ENCODE assay signal across 10 cellular contexts in genomic region chr6:155201461-155202226, GRCh38.
DNase-seq lines count a peak whose midpoint lies in the region; ATAC-seq and TF ChIP-seq lines count a peak whose summit lies in the region.
"Had no signal": no experiment of that assay in that cellular context is flagged by ENCODE, and none has a peak within 500 bp of the region (broad histone marks: within the 10 kb centered on the region; RNA-seq: fewer than 3 reads in every experiment).

No MANE protein-coding gene starts in this region.

- H3K27me3 ChIP-seq in GM06990 (replicated peaks; ENCODE audit: control insufficient read depth, insufficient read depth, low read length), result no peaks in the 10 kb centered on the region

- H3K4me3 ChIP-seq in GM06990 (replicated peaks; ENCODE audit: low read depth, low read length), result peak overlapping the region; percentile 33
- no peak overlapping the region for H3K4me3 ChIP-seq in astrocyte of the cerebellum (ENCODE audit: low read depth, low read length)

- DNase-seq in GM06990 (ENCODE audit: extremely low read depth, insufficient read length) (peak; percentile 52), astrocyte of the cerebellum (ENCODE audit: low read depth) (peak; percentile 70), nephron progenitor cell (no peak), GM13976 (ENCODE audit: low spot score) (no peak), Calu3 (no peak)
- no peak for DNase-seq in activated naive CD4-positive, alpha-beta T cell treated with anti-CD3 and anti-CD28 coated beads, Interleukin-2, amount 50 U/mL, for 16 hours
- no peak for DNase-seq in activated CD4-positive, alpha-beta T cell treated with anti-CD3 and anti-CD28 coated beads for 48 hours
- DNase-seq: NCI-H2107 had no signal

- TF ChIP-seq CTCF in GM06990 (IDR thresholded peaks at IDR 0.05; ENCODE audit: insufficient read depth, low read length, poor library complexity, severe bottlenecking), result no peak
- TF ChIP-seq CTCF in astrocyte of the cerebellum (IDR thresholded peaks at IDR 0.05; ENCODE audit: low read depth, low read length, missing control alignments), result no peak
- no peak for TF ChIP-seq CTCF in nephron progenitor cell (IDR thresholded peaks at IDR 0.05)
- no peak for TF ChIP-seq CTCF in GM13976 (IDR thresholded peaks at IDR 0.05; ENCODE audit: borderline replicate concordance, control extremely low read depth, extremely low read depth, insufficient read depth, missing control alignments)
- TF ChIP-seq CTCF in Calu3 (IDR thresholded peaks at IDR 0.05; ENCODE audit: unreplicated experiment), result no peak

- peaks cover 5% of the 10 kb centered on the region for H3K36me3 ChIP-seq in GM06990 (ENCODE audit: control insufficient read depth, insufficient read depth, low read length)

- peak; percentile 46 for ATAC-seq in HG03439 (IDR thresholded peaks at IDR 0.05; ENCODE audit: unreplicated experiment)

- H3K9me3 Mint-ChIP-seq in nephron progenitor cell (peaks cover 9% of the 10 kb centered on the region), Calu3 (ENCODE audit: low read depth, unreplicated experiment) (no peaks in the 10 kb centered on the region)
- H3K9me3 Mint-ChIP-seq: activated naive CD4-positive, alpha-beta T cell treated with anti-CD3 and anti-CD28 coated beads, Interleukin-2, amount 50 U/mL, for 24 hours had no signal

- H3K4me3 Mint-ChIP-seq in nephron progenitor cell, result peak overlapping the region; percentile 8
- no peak overlapping the region for H3K4me3 Mint-ChIP-seq in Calu3 (ENCODE audit: low read depth, unreplicated experiment)
- H3K4me3 Mint-ChIP-seq: activated naive CD4-positive, alpha-beta T cell treated with anti-CD3 and anti-CD28 coated beads, Interleukin-2, amount 50 U/mL, for 24 hours had no signal

- H3K27me3 Mint-ChIP-seq in nephron progenitor cell (ENCODE audit: low read depth, poor library complexity) (peaks cover 4% of the 10 kb centered on the region), Calu3 (ENCODE audit: unreplicated experiment) (no peaks in the 10 kb centered on the region)

- H3K27ac Mint-ChIP-seq in nephron progenitor cell (peak overlapping the region; percentile 81), Calu3 (ENCODE audit: unreplicated experiment) (no peak overlapping the region)

- BruUV-seq in Calu3 (replicated peaks; lab: Mats Ljungman, UMichigan), result no TSS peak

- peaks cover 10% of the 10 kb centered on the region for H3K36me3 Mint-ChIP-seq in nephron progenitor cell (ENCODE audit: low read depth)
- no peaks in the 10 kb centered on the region for H3K36me3 Mint-ChIP-seq in Calu3 (ENCODE audit: insufficient read depth, unreplicated experiment)

- CTCF ChIA-PET in Calu3 (lab: Charles Lee), result no interaction called here

- intact Hi-C loops in Calu3 (cut with micrococcal nuclease; ENCODE audit: unreplicated experiment), result no loop called here

- peaks cover 18% of the 10 kb centered on the region for H3K4me1 Mint-ChIP-seq in nephron progenitor cell
- H3K4me1 Mint-ChIP-seq in Calu3 (ENCODE audit: low read depth, unreplicated experiment), result peaks cover 11% of the 10 kb centered on the region
- H3K4me1 Mint-ChIP-seq: activated naive CD4-positive, alpha-beta T cell treated with anti-CD3 and anti-CD28 coated beads, Interleukin-2, amount 50 U/mL, for 24 hours had no signal

- in situ Hi-C loops in astrocyte of the cerebellum (cut with HindIII; ENCODE audit: low sequenced_read_pairs), result no loop called here
- in situ Hi-C loops in GM13976 (cut with MboI; ENCODE audit: low sequenced_read_pairs, unreplicated experiment), result no loop called here

Comparison
In these comparisons a context has a peak if more than half of its experiments do, and no peak if none do; other contexts are left out.
1. DNase-seq: peak in GM06990 (single experiment) and astrocyte of the cerebellum (single experiment); none in nephron progenitor cell (single experiment), activated naive CD4-positive, alpha-beta T cell treated with anti-CD3 and anti-CD28 coated beads, Interleukin-2, amount 50 U/mL, for 16 hours (single experiment), activated CD4-positive, alpha-beta T cell treated with anti-CD3 and anti-CD28 coated beads for 48 hours (single experiment), GM13976 (single experiment) and Calu3 (single experiment).